7 cellular contexts compared by ENCODE assay signal in genomic region chr2:131389657-131390056, GRCh38. TPM values are rescaled to one million over a fixed set of nuclear protein-coding genes. Genes with fewer than 3 reads are reported as not detected.
"Had no signal": no experiment of that assay in that cellular context is flagged by ENCODE, and none has a peak within 500 bp of the region (broad histone marks: within the 10 kb centered on the region; RNA-seq: fewer than 3 reads in every experiment).

No MANE protein-coding gene starts in this region.

- H3K27ac ChIP-seq: HL-60 had no signal

- H3K4me3 Mint-ChIP-seq: IgD-negative memory B cell had no signal

- DNase-seq: IMR-90, KBM-7 had no signal

- ATAC-seq: HepG2, K562 had no signal

- H3K27me3 Mint-ChIP-seq: IgD-negative memory B cell had no signal

- H3K4me3 ChIP-seq: K562 had no signal

- H3K9me3 Mint-ChIP-seq: IgD-negative memory B cell had no signal

- H3K27ac Mint-ChIP-seq: IgD-negative memory B cell had no signal

RNA-seq across cellular contexts. Expression of gene RAB6D, which starts 25.7 kb away (rescaled TPM):
- total RNA-seq: HepG2, HT1080, IMR-90 had no signal
- polyA plus RNA-seq: IgD-negative memory B cell, IMR-90 had no signal
